11 cellular contexts compared by ENCODE assay signal in genomic region chr3:124263168-124263567, GRCh38.
DNase-seq lines count a peak whose midpoint lies in the region; ATAC-seq and TF ChIP-seq lines count a peak whose summit lies in the region.
"Had no signal": no experiment of that assay in that cellular context is flagged by ENCODE, and none has a peak within 500 bp of the region (broad histone marks: within the 10 kb centered on the region; RNA-seq: fewer than 3 reads in every experiment).

No MANE protein-coding gene starts in this region.

- peak overlapping the region; percentile 72 for H3K27ac Mint-ChIP-seq in GM23338
- H3K27ac Mint-ChIP-seq: naive thymus-derived CD8-positive, alpha-beta T cell; T-cell had no signal

- H3K79me2 ChIP-seq in GM23338 (replicated peaks; ENCODE audit: insufficient read depth): no peaks in the 10 kb centered on the region
- H3K79me2 ChIP-seq in osteoblast (ENCODE audit: insufficient read depth, low read length): no peaks in the 10 kb centered on the region

- H3K27me3 Mint-ChIP-seq in GM23338 (ENCODE audit: insufficient read depth, low read depth, poor library complexity): no peaks in the 10 kb centered on the region

- TF ChIP-seq CTCF in GM23338 (conservative IDR thresholded peaks at IDR 0.05; ENCODE audit: low read depth in 2 of 2) (no peak), epithelial cell of esophagus (IDR thresholded peaks at IDR 0.05; ENCODE audit: insufficient read depth, low read depth, low read length, missing control alignments) (no peak), osteoblast (IDR thresholded peaks at IDR 0.05; ENCODE audit: extremely low read depth, low read depth, low read length) (no peak), GM13977 (IDR thresholded peaks at IDR 0.05; ENCODE audit: extremely low read depth, insufficient read depth, missing control alignments) (no peak)

- no peaks in the 10 kb centered on the region for H4K20me1 ChIP-seq in GM23338 (replicated peaks; ENCODE audit: insufficient read depth)
- H4K20me1 ChIP-seq in osteoblast (ENCODE audit: insufficient read depth, low read length): no peaks in the 10 kb centered on the region

- H3K4me3 ChIP-seq in GM23338 (no peak overlapping the region), epithelial cell of esophagus (ENCODE audit: low read length) (no peak overlapping the region), osteoblast (ENCODE audit: insufficient read depth, low read length) (no peak overlapping the region)

- no peak overlapping the region for H3K4me2 ChIP-seq in GM23338
- peak overlapping the region; percentile 17 for H3K4me2 ChIP-seq in osteoblast (ENCODE audit: insufficient read depth, low read length)

- no peak overlapping the region for H2AFZ ChIP-seq in GM23338
- no peak overlapping the region for H2AFZ ChIP-seq in osteoblast (ENCODE audit: low read length)

- H3K4me1 ChIP-seq in GM23338 (ENCODE audit: insufficient read depth) (no peaks in the 10 kb centered on the region), osteoblast (ENCODE audit: insufficient read depth, low read length) (peaks cover 29% of the 10 kb centered on the region)

- no peaks in the 10 kb centered on the region for H3K9me2 ChIP-seq in GM23338 (ENCODE audit: insufficient read depth)

- H3K36me3 ChIP-seq in GM23338 (ENCODE audit: insufficient read depth) (no peaks in the 10 kb centered on the region), osteoblast (ENCODE audit: insufficient read depth, low read length) (no peaks in the 10 kb centered on the region)

- DNase-seq in GM23338 (ENCODE audit: low spot score) (no peak), OCI-M1 (lab: John Stamatoyannopoulos, UW) (peak; percentile 71), epithelial cell of esophagus (ENCODE audit: low read depth) (peak; percentile 94), osteoblast (ENCODE audit: insufficient read length, low spot score, missing footprints) (no peak), nucleus accumbens (lab: John Stamatoyannopoulos, UW) (no peak), GM13977 (ENCODE audit: low spot score) (no peak)
- DNase-seq: activated T-cell treated with anti-CD3 and anti-CD28 coated beads, Interleukin-2, amount 50 U/mL, for 48 hours; MM.1S; naive thymus-derived CD8-positive, alpha-beta T cell; T-cell had no signal

- H3F3A ChIP-seq in GM23338 (replicated peaks; ENCODE audit: low read depth): no peaks in the 10 kb centered on the region

- no peak overlapping the region for H3K27ac ChIP-seq in GM23338 (ENCODE audit: low read depth)
- no peak overlapping the region for H3K27ac ChIP-seq in osteoblast (ENCODE audit: low read depth, low read length)

- peaks cover 9% of the 10 kb centered on the region for H3K4me1 Mint-ChIP-seq in GM23338
- H3K4me1 Mint-ChIP-seq: naive thymus-derived CD8-positive, alpha-beta T cell; T-cell had no signal

- no peaks in the 10 kb centered on the region for H3K36me3 Mint-ChIP-seq in GM23338 (ENCODE audit: low read depth)
- H3K36me3 Mint-ChIP-seq: naive thymus-derived CD8-positive, alpha-beta T cell; T-cell had no signal

- no peaks in the 10 kb centered on the region for H3K9me3 ChIP-seq in osteoblast (ENCODE audit: low read depth, low read length)

- in situ Hi-C loops in GM13977 (cut with MboI; ENCODE audit: low pct_unique_long_range_greater_than_20kb, low sequenced_read_pairs, unreplicated experiment): no loop called here

- no peak overlapping the region for H3K4me3 Mint-ChIP-seq in GM23338
- H3K4me3 Mint-ChIP-seq: naive thymus-derived CD8-positive, alpha-beta T cell; T-cell had no signal

- ATAC-seq in GM23338 (no peak), GM18861 (IDR thresholded peaks at IDR 0.05; ENCODE audit: unreplicated experiment) (no peak)
- ATAC-seq: naive thymus-derived CD8-positive, alpha-beta T cell; T-cell had no signal

- H3K9me3 Mint-ChIP-seq in GM23338: no peaks in the 10 kb centered on the region
- H3K9me3 Mint-ChIP-seq: naive thymus-derived CD8-positive, alpha-beta T cell; T-cell had no signal

- H3K27me3 ChIP-seq in GM23338 (ENCODE audit: insufficient read depth) (no peaks in the 10 kb centered on the region), osteoblast (ENCODE audit: insufficient read depth, low read length) (no peaks in the 10 kb centered on the region)

TF ChIP-seq in GM23338, 12 proteins besides CTCF, POLR2A, EP300 and RAD21:
- TF ChIP-seq NANOG (IDR thresholded peaks at IDR 0.05; ENCODE audit: borderline replicate concordance): no peak
- TF ChIP-seq EZH2phosphoT487 (IDR thresholded peaks at IDR 0.05; ENCODE audit: unreplicated experiment): no peak
- TF ChIP-seq CREB1 (CRISPR knock-in tag; IDR thresholded peaks at IDR 0.05; ENCODE audit: low read depth): no peak
- no peak for TF ChIP-seq ETS1 (IDR thresholded peaks at IDR 0.05)

Comparison
In these comparisons a context has a peak if more than half of its experiments do, and no peak if none do; other contexts are left out.
1. DNase-seq: peak in OCI-M1 (single experiment) and epithelial cell of esophagus (single experiment); none in GM23338 (single experiment), osteoblast (single experiment), nucleus accumbens (0 of 56) and GM13977 (single experiment).